Comparison of ENCODE assay signal across 1 cellular context in genomic region chr11:17649696-17650600, GRCh38.
TF ChIP-seq lines count a peak whose summit lies in the region.

No MANE protein-coding gene starts in this region.

TF ChIP-seq in HepG2, 621 proteins besides CTCF, POLR2A, EP300 and RAD21 (continued from another document):
- no peak for TF ChIP-seq PREB (CRISPR knock-in tag; IDR thresholded peaks at IDR 0.05)
- peak; percentile 58; the same call in 1 of the 2 replicates for TF ChIP-seq PITX1 (CRISPR knock-in tag; IDR thresholded peaks at IDR 0.05)
- TF ChIP-seq MED1 (CRISPR knock-in tag; IDR thresholded peaks at IDR 0.05), result no peak
- peak; percentile 55; the same call in 1 of the 2 replicates for TF ChIP-seq CREB1 (IDR thresholded peaks at IDR 0.05)
- TF ChIP-seq CREB1 (CRISPR knock-in tag; IDR thresholded peaks at IDR 0.05), result no peak
- TF ChIP-seq GATAD2A (CRISPR knock-in tag; IDR thresholded peaks at IDR 0.05), result 0 out of 2 replicates have a peak, but pooled peaks have one; percentile 14
